1 cellular context compared by ENCODE assay signal in the genomic region with DNA sequence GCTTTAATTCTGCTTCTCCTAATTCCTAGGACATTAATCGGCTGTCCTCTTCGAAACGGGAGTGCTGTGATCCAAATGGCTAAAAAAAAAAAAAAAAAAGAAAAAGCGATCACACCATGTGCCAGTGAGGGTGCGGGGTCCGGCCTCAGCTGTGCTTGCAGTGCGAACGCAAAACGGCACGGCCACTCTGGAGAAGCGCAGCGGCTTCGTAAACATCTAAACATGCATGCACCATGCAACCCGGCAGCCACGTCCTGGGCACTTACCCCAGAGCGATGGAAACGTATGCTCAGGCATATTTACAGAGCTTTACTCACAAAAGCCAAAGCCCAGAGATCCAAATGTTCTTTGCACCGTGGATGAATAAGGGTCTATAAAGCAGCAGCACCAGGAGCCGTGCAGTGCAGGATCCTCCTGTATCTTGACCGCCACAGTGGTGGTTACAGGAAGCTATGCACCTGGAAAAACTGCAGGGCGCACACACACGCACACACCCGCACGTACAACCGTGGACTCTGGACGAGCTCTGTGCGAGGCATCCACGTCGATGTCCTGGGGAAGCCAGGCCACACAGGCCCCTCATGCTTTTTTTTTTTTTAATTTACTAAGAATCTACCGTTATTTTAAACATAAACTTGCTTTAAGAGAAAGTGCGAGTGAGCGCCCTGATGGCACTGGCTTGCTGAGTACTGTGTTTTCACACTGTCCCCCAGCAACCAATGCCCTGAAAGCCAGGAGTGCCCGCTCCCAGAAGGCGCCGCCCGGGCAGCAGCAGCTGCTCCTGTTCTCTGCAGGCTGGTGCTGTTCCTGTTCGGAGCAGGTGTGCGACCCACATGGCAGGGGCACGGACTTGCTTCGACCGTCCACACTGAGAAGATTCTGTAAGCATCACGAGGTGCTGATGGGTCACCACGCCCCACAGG.
A peak's percentile ranks its signal among the peaks of the same experiment; 100 is the strongest.
TF ChIP-seq lines count a peak whose summit lies in the region.

No MANE protein-coding gene starts in this region.

TF ChIP-seq in GM12878, 131 proteins besides CTCF, POLR2A, EP300 and RAD21:
- TF ChIP-seq TCF3 (IDR thresholded peaks at IDR 0.05; ENCODE audit: borderline replicate concordance, insufficient read depth, low read depth, low read length) (0 out of 2 replicates have a peak, but pooled peaks have one; percentile 38), STAT1 (conservative IDR thresholded peaks at IDR 0.05) (no peak)
- TF ChIP-seq, protein P1, sequence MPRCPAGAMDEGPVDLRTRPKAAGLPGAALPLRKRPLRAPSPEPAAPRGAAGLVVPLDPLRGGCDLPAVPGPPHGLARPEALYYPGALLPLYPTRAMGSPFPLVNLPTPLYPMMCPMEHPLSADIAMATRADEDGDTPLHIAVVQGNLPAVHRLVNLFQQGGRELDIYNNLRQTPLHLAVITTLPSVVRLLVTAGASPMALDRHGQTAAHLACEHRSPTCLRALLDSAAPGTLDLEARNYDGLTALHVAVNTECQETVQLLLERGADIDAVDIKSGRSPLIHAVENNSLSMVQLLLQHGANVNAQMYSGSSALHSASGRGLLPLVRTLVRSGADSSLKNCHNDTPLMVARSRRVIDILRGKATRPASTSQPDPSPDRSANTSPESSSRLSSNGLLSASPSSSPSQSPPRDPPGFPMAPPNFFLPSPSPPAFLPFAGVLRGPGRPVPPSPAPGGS (IDR thresholded peaks at IDR 0.05; ENCODE audit: borderline replicate concordance, insufficient read depth, low read depth, low read length, poor library complexity, severe bottlenecking), result peak; percentile 92
